Comparison of ENCODE assay signal across 8 cellular contexts in the genomic region with DNA sequence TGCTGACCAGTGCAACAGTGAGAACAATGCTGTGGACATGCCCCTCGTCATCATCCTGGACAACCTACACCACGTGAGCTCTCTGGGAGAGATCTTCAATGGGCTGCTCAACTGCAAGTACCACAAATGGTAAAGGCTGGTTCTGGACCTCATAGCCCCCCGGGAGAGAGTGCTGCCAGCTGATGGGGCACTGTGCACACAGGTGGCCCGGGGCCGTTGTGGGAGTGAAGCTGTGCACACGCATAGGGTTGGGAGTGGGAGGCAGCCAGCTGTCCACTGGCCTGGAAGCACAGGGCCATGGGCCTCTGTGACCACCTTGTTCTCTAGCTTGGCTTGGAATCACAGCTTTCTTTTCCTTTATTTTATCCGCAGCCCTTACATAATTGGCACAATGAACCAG. TPM values are rescaled to one million over a fixed set of nuclear protein-coding genes. Genes with fewer than 3 reads are reported as not detected.
"Had no signal": no experiment of that assay in that cellular context is flagged by ENCODE, and none has a peak within 500 bp of the region (broad histone marks: within the 10 kb centered on the region; RNA-seq: fewer than 3 reads in every experiment).

No MANE protein-coding gene starts in this region.

- H2AFZ ChIP-seq: GM23338 had no signal

- H3K27ac Mint-ChIP-seq: GM23338, IgD-negative memory B cell had no signal

- DNase-seq: H9, HCEC 1CT had no signal

- H3K4me1 Mint-ChIP-seq: GM23338 had no signal

- ATAC-seq: GM23338, HepG2 had no signal

- H3K9me3 Mint-ChIP-seq: GM23338, H9, IgD-negative memory B cell had no signal

- H3K4me3 Mint-ChIP-seq: GM23338, H9, IgD-negative memory B cell had no signal

- H3K27ac ChIP-seq: HL-60 had no signal

- H3K4me2 ChIP-seq: GM23338 had no signal

- H3K27me3 Mint-ChIP-seq: IgD-negative memory B cell had no signal

- H3K4me3 ChIP-seq: GM23338 had no signal

RNA-seq across cellular contexts. Expression of gene DBX1, which starts 57.0 kb away (rescaled TPM):
- total RNA-seq: GM23338, H1, HepG2, HT1080 had no signal
- polyA plus RNA-seq: GM23338, H1, HepG2, IgD-negative memory B cell had no signal
